13 cellular contexts compared by ENCODE assay signal in the genomic region with DNA sequence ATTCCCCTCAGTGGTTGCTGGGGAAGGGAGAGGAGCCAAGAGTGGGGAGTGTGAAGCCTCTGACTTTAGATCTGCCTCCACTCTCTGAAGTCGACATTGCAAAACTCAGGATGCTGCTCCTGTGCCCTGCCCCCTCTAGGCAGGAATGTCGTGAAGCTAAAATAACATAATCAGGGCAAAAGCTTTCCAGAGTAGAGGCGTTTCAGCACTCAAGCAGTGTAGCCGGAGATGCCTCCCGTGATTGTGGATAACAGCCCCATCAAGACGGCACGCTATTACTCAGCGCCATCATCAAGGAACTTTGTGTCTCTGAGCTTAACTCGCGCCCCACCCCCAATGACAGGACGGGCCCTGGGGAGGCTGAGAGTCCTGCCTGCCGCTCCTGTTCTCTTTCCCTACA.
DNase-seq lines count a peak whose midpoint lies in the region; ATAC-seq and TF ChIP-seq lines count a peak whose summit lies in the region.
"Had no signal": no experiment of that assay in that cellular context is flagged by ENCODE, and none has a peak within 500 bp of the region (broad histone marks: within the 10 kb centered on the region; RNA-seq: fewer than 3 reads in every experiment).

No MANE protein-coding gene starts in this region.

- TF ChIP-seq CTCF in epithelial cell of proximal tubule (conservative IDR thresholded peaks at IDR 0.05; ENCODE audit: low read depth, low read length) (peak; percentile 20), nephron progenitor cell (IDR thresholded peaks at IDR 0.05) (peak; percentile 47), omental fat pad (IDR thresholded peaks at IDR 0.05) (no peak)

- H3K4me1 Mint-ChIP-seq in nephron progenitor cell = peaks cover 4% of the 10 kb centered on the region

- H3K4me3 Mint-ChIP-seq in nephron progenitor cell = no peak overlapping the region

- H3K27me3 Mint-ChIP-seq in nephron progenitor cell (ENCODE audit: low read depth, poor library complexity) = peaks cover 31% of the 10 kb centered on the region

- H3K27ac Mint-ChIP-seq in nephron progenitor cell = no peak overlapping the region

- ATAC-seq in GM18520 (IDR thresholded peaks at IDR 0.05; ENCODE audit: unreplicated experiment) (no peak), omental fat pad (ENCODE audit: low FRiP score) (no peak), HG03432 (IDR thresholded peaks at IDR 0.05; ENCODE audit: unreplicated experiment) (no peak)

- H3K9me3 Mint-ChIP-seq in nephron progenitor cell = no peaks in the 10 kb centered on the region

- no peaks in the 10 kb centered on the region for H3K36me3 Mint-ChIP-seq in nephron progenitor cell (ENCODE audit: low read depth)

- DNase-seq in ELF-1 (ENCODE audit: low read depth, low spot score) = peak; percentile 84
- peak; percentile 33 for DNase-seq in NCI-H2227 treated with DMSO at 0.1 percent for 48 hours (lab: John Stamatoyannopoulos, UW)
- no peak for DNase-seq in epithelial cell of proximal tubule (ENCODE audit: low read depth)
- DNase-seq in nephron progenitor cell = peak; percentile 41
- no peak for DNase-seq in middle frontal gyrus (ENCODE audit: extremely low spot score, low spot score)
- no peak for DNase-seq in omental fat pad (ENCODE audit: low spot score)
- DNase-seq: activated T-cell treated with anti-CD3 and anti-CD28 coated beads, Interleukin-2, amount 50 U/mL, for 48 hours; cerebellar nuclear complex; GF-D8; NCI-H1436; OCI-M1 had no signal

- no peak overlapping the region for H3K4me3 ChIP-seq in epithelial cell of proximal tubule (ENCODE audit: low read depth, low read length)

Comparison
In these comparisons a context has a peak if more than half of its experiments do, and no peak if none do; other contexts are left out.
1. DNase-seq: peak in ELF-1 (single experiment), NCI-H2227 treated with DMSO at 0.1 percent for 48 hours (single experiment) and nephron progenitor cell (single experiment); none in epithelial cell of proximal tubule (single experiment), middle frontal gyrus (single experiment) and omental fat pad (single experiment).
2. CTCF ChIP-seq: peak in epithelial cell of proximal tubule (single experiment) and nephron progenitor cell (single experiment); none in omental fat pad (0 of 3).